Comparison of ENCODE assay signal across 18 cellular contexts in the genomic region with DNA sequence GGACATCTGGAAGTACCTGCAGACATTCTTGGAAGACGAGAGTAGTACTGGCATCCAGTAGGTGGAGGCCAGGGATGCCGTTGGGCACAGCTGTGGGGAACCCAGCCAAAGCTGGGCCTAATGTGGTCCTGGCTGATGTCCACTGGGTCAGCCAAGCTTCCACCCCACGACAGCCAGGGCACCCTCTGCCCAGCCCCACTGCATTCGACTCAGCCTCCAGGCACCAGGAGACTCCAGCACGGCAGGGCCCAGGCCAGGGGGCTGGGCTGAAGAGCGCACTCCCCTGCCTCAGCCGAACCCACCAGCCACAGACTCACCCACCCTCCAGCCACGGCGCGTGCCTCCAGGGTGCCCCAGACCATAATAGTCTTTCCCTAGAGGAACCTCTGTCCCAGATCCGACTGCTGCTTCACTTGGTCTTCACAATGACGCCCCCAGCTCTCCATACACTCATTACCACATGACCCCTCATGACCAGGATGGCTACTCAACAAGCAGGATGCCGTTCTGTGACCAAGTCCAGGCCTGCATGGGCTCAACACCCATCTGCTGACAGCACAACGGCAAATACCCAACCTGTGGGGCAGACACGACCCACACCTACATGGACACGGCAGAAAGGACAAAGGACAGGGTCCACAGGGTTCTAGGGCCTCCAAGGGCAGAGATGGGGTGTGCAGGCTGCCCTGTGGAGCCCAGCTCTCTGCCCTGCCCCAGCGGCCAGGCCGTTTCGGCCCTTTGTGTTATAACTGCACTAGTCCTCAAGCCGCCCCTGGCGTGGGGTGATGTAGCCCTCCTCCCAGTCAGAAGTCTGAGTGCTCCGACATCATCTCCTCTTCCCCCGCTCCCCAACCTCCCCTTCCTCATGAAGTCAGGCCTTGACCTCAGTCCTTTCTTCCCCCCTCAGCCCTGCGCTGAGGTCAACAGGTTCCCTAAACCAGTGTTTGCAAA. TPM values are rescaled to one million over a fixed set of nuclear protein-coding genes. Genes with fewer than 3 reads are reported as not detected.
DNase-seq lines count a peak whose midpoint lies in the region; ATAC-seq lines count a peak whose summit lies in the region.
"Had no signal": no experiment of that assay in that cellular context is flagged by ENCODE, and none has a peak within 500 bp of the region (broad histone marks: within the 10 kb centered on the region; RNA-seq: fewer than 3 reads in every experiment).

No MANE protein-coding gene starts in this region.

- no peaks in the 10 kb centered on the region for H3K9me3 ChIP-seq in right cardiac atrium (ENCODE audit: control insufficient read depth, low read length)
- H3K9me3 ChIP-seq: lower lobe of right lung, thoracic aorta had no signal

- peak overlapping the region; percentile 82 for H3K27ac Mint-ChIP-seq in stimulated activated naive B cell treated with anti-CD40 and anti-IgM and Interleukin-4, amounts not matched to agents 10 μg/mL and 1 μg/mL and 100 μg/mL, for 72 hours
- H3K27ac Mint-ChIP-seq: activated naive CD4-positive, alpha-beta T cell treated with anti-CD3 and anti-CD28 coated beads, Interleukin-2, amount 50 U/mL, for 24 hours; T-helper 2 cell treated with Interferon-gamma antibody and Interleukin-4, amounts not matched to agents 5 μg/mL and 100 μg/mL, for 36 hours had no signal

- 81% methylated on average over 24 of the region's 24 CpGs for WGBS in right cardiac atrium

- H3K36me3 Mint-ChIP-seq in stimulated activated naive B cell treated with anti-CD40 and anti-IgM and Interleukin-4, amounts not matched to agents 10 μg/mL and 1 μg/mL and 100 μg/mL, for 72 hours, result peaks cover 16 to 19% of the 10 kb centered on the region in 2 donors
- H3K36me3 Mint-ChIP-seq: activated naive CD4-positive, alpha-beta T cell treated with anti-CD3 and anti-CD28 coated beads, Interleukin-2, amount 50 U/mL, for 24 hours had no signal

- in situ Hi-C loops in SK-MEL-5 (cut with HindIII; ENCODE audit: low pct_unique_long_range_greater_than_20kb, low sequenced_read_pairs), result no loop called here

- no peak overlapping the region for H3K4me3 ChIP-seq in right cardiac atrium (ENCODE audit: low read length)
- H3K4me3 ChIP-seq: lower lobe of right lung, thoracic aorta had no signal

- peaks cover 41% of the 10 kb centered on the region for H3K4me1 ChIP-seq in right cardiac atrium (ENCODE audit: control insufficient read depth, insufficient read depth, low read length)

- no peaks in the 10 kb centered on the region for H3K9me3 Mint-ChIP-seq in stimulated activated naive B cell treated with anti-CD40 and anti-IgM and Interleukin-4, amounts not matched to agents 10 μg/mL and 1 μg/mL and 100 μg/mL, for 72 hours
- H3K9me3 Mint-ChIP-seq: activated naive CD4-positive, alpha-beta T cell treated with anti-CD3 and anti-CD28 coated beads, Interleukin-2, amount 50 U/mL, for 24 hours; T-helper 2 cell treated with Interferon-gamma antibody and Interleukin-4, amounts not matched to agents 5 μg/mL and 100 μg/mL, for 36 hours had no signal

- H3K4me1 Mint-ChIP-seq in stimulated activated naive B cell treated with anti-CD40 and anti-IgM and Interleukin-4, amounts not matched to agents 10 μg/mL and 1 μg/mL and 100 μg/mL, for 72 hours, result peaks cover 18 to 47% of the 10 kb centered on the region in 2 donors

- DNase-seq in SK-MEL-5 (ENCODE audit: low read depth, low spot score) (peak; percentile 54), right cardiac atrium (peak in 2 of 3 donors; percentile 14 to 54), COLO829 (ENCODE audit: low spot score) (no peak)
- no peak for DNase-seq in stimulated activated naive B cell treated with anti-CD40 and anti-IgM and Interleukin-4, amounts not matched to agents 10 μg/mL and 1 μg/mL and 100 μg/mL, for 72 hours
- DNase-seq: activated CD4-positive, alpha-beta T cell treated with anti-CD3 and anti-CD28 coated beads for 48 hours; activated T-cell treated with anti-CD3 and anti-CD28 coated beads for 4 hours; GDM1; HCEC 1CT; lower lobe of right lung; naive thymus-derived CD4-positive, alpha-beta T cell; NCI-H1694 treated with DMSO at 0.1 percent for 48 hours; NCI-H345 had no signal

- H3K27ac ChIP-seq in cingulate gyrus (ENCODE audit: low read depth, low read length), result peak overlapping the region; percentile 77
- H3K27ac ChIP-seq in right cardiac atrium (ENCODE audit: low read length), result peak overlapping the region; percentile 36
- H3K27ac ChIP-seq: lower lobe of right lung, thoracic aorta had no signal

- no peaks in the 10 kb centered on the region for H3K27me3 Mint-ChIP-seq in stimulated activated naive B cell treated with anti-CD40 and anti-IgM and Interleukin-4, amounts not matched to agents 10 μg/mL and 1 μg/mL and 100 μg/mL, for 72 hours
- H3K27me3 Mint-ChIP-seq: activated naive CD4-positive, alpha-beta T cell treated with anti-CD3 and anti-CD28 coated beads, Interleukin-2, amount 50 U/mL, for 24 hours; naive thymus-derived CD4-positive, alpha-beta T cell had no signal

- H3K4me3 Mint-ChIP-seq in stimulated activated naive B cell treated with anti-CD40 and anti-IgM and Interleukin-4, amounts not matched to agents 10 μg/mL and 1 μg/mL and 100 μg/mL, for 72 hours, result no peak overlapping the region
- H3K4me3 Mint-ChIP-seq: activated naive CD4-positive, alpha-beta T cell treated with anti-CD3 and anti-CD28 coated beads, Interleukin-2, amount 50 U/mL, for 24 hours; naive thymus-derived CD4-positive, alpha-beta T cell; T-helper 2 cell treated with Interferon-gamma antibody and Interleukin-4, amounts not matched to agents 5 μg/mL and 100 μg/mL, for 36 hours had no signal

- no peak for ATAC-seq in right cardiac atrium
- no peak for ATAC-seq in stimulated activated naive B cell treated with anti-CD40 and anti-IgM and Interleukin-4, amounts not matched to agents 10 μg/mL and 1 μg/mL and 100 μg/mL, for 72 hours (replicated peaks)
- ATAC-seq in GM21786 (IDR thresholded peaks at IDR 0.05; ENCODE audit: unreplicated experiment), result no peak
- no peak for ATAC-seq in HG03469 (IDR thresholded peaks at IDR 0.05; ENCODE audit: unreplicated experiment)
- ATAC-seq: lower lobe of right lung; naive thymus-derived CD4-positive, alpha-beta T cell had no signal

- intact Hi-C loops in right cardiac atrium (cut with DNase I), result no loop called here

- H3K27me3 ChIP-seq in right cardiac atrium (ENCODE audit: control insufficient read depth, insufficient read depth), result no peaks in the 10 kb centered on the region

RNA-seq across cellular contexts. Expression of a gene that starts 22.8 kb away (rescaled TPM):
- total RNA-seq in SK-MEL-5 (2014; rRNA removed; shearing (Covaris generic)), result 45.2 and 45.6 TPM in 2 replicates
- 72.6 and 73.8 TPM in 2 replicates for polyA plus RNA-seq in SK-MEL-5 (2015; cell fraction: cytosol; rRNA removed)
- polyA plus RNA-seq in SK-MEL-5 (2015; cell fraction: nucleus; rRNA removed), result 37.9 and 60.8 TPM in 2 replicates
- total RNA-seq in right cardiac atrium, result 100 to 1,000 TPM; 113 to 135 (median 129) TPM
- polyA plus RNA-seq in right cardiac atrium, result 78.2 TPM

Comparison
In these comparisons a context has a peak if more than half of its experiments do, and no peak if none do; other contexts are left out.
1. DNase-seq: peak in SK-MEL-5 (single experiment) and right cardiac atrium (2 of 3); none in stimulated activated naive B cell treated with anti-CD40 and anti-IgM and Interleukin-4, amounts not matched to agents 10 μg/mL and 1 μg/mL and 100 μg/mL, for 72 hours (single experiment) and COLO829 (single experiment).